3 cellular contexts compared by ENCODE assay signal in the genomic region with DNA sequence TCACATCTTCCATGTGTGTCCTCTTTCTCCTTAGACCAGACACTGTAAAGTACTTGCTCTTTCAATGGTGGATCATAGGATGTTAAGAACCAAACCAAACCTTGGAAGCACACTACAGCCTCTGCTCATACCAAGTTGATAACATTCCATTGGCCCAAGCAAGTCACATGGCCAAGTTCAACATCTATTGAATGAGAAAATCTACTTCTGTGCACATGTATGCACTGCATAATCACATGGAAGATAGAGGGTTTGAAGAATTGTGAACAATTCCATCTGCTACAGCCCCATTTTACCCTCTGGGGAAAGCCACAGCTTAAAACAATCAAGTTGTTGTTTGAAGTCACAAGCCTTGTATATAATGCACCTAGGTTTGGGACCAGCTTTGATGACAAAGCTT.
TF ChIP-seq lines count a peak whose summit lies in the region.

No MANE protein-coding gene starts in this region.

TF ChIP-seq in GM23338, 12 proteins besides CTCF, POLR2A, EP300 and RAD21 (continues in another document):
- TF ChIP-seq ZNF331 (CRISPR knock-in tag; IDR thresholded peaks at IDR 0.05; ENCODE audit: low read depth) (no peak), CREB1 (CRISPR knock-in tag; IDR thresholded peaks at IDR 0.05; ENCODE audit: low read depth) (no peak), EZH2phosphoT487 (IDR thresholded peaks at IDR 0.05; ENCODE audit: unreplicated experiment) (no peak), JUNB (IDR thresholded peaks at IDR 0.05; ENCODE audit: unreplicated experiment) (no peak), ZNF114 (CRISPR knock-in tag; IDR thresholded peaks at IDR 0.05) (no peak), NANOG (IDR thresholded peaks at IDR 0.05; ENCODE audit: borderline replicate concordance) (no peak), EZH2 (IDR thresholded peaks at IDR 0.05; ENCODE audit: low read depth, unreplicated experiment) (no peak), POLR2AphosphoS5 (IDR thresholded peaks at IDR 0.05; ENCODE audit: low read depth) (no peak)
- TF ChIP-seq, protein P1, sequence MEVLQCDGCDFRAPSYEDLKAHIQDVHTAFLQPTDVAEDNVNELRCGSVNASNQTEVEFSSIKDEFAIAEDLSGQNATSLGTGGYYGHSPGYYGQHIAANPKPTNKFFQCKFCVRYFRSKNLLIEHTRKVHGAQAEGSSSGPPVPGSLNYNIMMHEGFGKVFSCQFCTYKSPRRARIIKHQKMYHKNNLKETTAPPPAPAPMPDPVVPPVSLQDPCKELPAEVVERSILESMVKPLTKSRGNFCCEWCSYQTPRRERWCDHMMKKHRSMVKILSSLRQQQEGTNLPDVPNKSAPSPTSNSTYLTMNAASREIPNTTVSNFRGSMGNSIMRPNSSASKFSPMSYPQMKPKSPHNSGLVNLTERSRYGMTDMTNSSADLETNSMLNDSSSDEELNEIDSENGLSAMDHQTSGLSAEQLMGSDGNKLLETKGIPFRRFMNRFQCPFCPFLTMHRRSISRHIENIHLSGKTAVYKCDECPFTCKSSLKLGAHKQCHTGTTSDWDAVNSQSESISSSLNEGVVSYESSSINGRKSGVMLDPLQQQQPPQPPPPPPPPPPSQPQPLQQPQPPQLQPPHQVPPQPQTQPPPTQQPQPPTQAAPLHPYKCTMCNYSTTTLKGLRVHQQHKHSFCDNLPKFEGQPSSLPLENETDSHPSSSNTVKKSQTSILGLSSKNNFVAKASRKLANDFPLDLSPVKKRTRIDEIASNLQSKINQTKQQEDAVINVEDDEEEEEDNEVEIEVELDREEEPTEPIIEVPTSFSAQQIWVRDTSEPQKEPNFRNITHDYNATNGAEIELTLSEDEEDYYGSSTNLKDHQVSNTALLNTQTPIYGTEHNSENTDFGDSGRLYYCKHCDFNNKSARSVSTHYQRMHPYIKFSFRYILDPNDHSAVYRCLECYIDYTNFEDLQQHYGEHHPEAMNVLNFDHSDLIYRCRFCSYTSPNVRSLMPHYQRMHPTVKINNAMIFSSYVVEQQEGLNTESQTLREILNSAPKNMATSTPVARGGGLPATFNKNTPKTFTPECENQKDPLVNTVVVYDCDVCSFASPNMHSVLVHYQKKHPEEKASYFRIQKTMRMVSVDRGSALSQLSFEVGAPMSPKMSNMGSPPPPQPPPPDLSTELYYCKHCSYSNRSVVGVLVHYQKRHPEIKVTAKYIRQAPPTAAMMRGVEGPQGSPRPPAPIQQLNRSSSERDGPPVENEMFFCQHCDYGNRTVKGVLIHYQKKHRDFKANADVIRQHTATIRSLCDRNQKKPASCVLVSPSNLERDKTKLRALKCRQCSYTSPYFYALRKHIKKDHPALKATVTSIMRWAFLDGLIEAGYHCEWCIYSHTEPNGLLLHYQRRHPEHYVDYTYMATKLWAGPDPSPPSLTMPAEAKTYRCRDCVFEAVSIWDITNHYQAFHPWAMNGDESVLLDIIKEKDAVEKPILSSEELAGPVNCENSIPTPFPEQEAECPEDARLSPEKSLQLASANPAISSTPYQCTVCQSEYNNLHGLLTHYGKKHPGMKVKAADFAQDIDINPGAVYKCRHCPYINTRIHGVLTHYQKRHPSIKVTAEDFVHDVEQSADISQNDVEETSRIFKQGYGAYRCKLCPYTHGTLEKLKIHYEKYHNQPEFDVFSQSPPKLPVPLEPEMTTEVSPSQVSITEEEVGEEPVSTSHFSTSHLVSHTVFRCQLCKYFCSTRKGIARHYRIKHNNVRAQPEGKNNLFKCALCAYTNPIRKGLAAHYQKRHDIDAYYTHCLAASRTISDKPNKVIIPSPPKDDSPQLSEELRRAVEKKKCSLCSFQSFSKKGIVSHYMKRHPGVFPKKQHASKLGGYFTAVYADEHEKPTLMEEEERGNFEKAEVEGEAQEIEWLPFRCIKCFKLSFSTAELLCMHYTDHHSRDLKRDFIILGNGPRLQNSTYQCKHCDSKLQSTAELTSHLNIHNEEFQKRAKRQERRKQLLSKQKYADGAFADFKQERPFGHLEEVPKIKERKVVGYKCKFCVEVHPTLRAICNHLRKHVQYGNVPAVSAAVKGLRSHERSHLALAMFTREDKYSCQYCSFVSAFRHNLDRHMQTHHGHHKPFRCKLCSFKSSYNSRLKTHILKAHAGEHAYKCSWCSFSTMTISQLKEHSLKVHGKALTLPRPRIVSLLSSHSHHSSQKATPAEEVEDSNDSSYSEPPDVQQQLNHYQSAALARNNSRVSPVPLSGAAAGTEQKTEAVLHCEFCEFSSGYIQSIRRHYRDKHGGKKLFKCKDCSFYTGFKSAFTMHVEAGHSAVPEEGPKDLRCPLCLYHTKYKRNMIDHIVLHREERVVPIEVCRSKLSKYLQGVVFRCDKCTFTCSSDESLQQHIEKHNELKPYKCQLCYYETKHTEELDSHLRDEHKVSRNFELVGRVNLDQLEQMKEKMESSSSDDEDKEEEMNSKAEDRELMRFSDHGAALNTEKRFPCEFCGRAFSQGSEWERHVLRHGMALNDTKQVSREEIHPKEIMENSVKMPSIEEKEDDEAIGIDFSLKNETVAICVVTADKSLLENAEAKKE (CRISPR knock-in tag; IDR thresholded peaks at IDR 0.05): no peak

TF ChIP-seq in H1, 55 proteins besides CTCF, POLR2A, EP300 and RAD21:
- TF ChIP-seq SRF (IDR thresholded peaks at IDR 0.05; ENCODE audit: low read depth, low read length) (no peak), HDAC6 (IDR thresholded peaks at IDR 0.05; ENCODE audit: low read depth, low read length) (no peak), HDAC2 (IDR thresholded peaks at IDR 0.05; ENCODE audit: borderline replicate concordance in 1 of 2, low read depth in 2 of 2, low read length in 2 of 2) (no peak), TAF7 (optimal IDR thresholded peaks at IDR 0.05; ENCODE audit: borderline replicate concordance, low read depth, low read length) (no peak), GTF2F1 (IDR thresholded peaks at IDR 0.05; ENCODE audit: borderline replicate concordance, low read depth, low read length) (no peak)

TF ChIP-seq in neural cell, 6 proteins besides CTCF, POLR2A, EP300 and RAD21:
- TF ChIP-seq TAF1 (IDR thresholded peaks at IDR 0.05; ENCODE audit: low read depth) (no peak), EZH2 (IDR thresholded peaks at IDR 0.05; ENCODE audit: borderline replicate concordance, insufficient read depth, low read length, poor library complexity, severe bottlenecking) (no peak), SMC3 (conservative IDR thresholded peaks at IDR 0.05; ENCODE audit: poor library complexity) (no peak), POLR2AphosphoS5 (IDR thresholded peaks at IDR 0.05) (no peak), MXI1 (conservative IDR thresholded peaks at IDR 0.05; ENCODE audit: poor library complexity, severe bottlenecking) (no peak)
- TF ChIP-seq, protein P2, sequence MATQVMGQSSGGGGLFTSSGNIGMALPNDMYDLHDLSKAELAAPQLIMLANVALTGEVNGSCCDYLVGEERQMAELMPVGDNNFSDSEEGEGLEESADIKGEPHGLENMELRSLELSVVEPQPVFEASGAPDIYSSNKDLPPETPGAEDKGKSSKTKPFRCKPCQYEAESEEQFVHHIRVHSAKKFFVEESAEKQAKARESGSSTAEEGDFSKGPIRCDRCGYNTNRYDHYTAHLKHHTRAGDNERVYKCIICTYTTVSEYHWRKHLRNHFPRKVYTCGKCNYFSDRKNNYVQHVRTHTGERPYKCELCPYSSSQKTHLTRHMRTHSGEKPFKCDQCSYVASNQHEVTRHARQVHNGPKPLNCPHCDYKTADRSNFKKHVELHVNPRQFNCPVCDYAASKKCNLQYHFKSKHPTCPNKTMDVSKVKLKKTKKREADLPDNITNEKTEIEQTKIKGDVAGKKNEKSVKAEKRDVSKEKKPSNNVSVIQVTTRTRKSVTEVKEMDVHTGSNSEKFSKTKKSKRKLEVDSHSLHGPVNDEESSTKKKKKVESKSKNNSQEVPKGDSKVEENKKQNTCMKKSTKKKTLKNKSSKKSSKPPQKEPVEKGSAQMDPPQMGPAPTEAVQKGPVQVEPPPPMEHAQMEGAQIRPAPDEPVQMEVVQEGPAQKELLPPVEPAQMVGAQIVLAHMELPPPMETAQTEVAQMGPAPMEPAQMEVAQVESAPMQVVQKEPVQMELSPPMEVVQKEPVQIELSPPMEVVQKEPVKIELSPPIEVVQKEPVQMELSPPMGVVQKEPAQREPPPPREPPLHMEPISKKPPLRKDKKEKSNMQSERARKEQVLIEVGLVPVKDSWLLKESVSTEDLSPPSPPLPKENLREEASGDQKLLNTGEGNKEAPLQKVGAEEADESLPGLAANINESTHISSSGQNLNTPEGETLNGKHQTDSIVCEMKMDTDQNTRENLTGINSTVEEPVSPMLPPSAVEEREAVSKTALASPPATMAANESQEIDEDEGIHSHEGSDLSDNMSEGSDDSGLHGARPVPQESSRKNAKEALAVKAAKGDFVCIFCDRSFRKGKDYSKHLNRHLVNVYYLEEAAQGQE (IDR thresholded peaks at IDR 0.05; ENCODE audit: borderline replicate concordance): no peak
TF ChIP-seq in neural cell: peak in this region for 0.
